In the genomic region with DNA sequence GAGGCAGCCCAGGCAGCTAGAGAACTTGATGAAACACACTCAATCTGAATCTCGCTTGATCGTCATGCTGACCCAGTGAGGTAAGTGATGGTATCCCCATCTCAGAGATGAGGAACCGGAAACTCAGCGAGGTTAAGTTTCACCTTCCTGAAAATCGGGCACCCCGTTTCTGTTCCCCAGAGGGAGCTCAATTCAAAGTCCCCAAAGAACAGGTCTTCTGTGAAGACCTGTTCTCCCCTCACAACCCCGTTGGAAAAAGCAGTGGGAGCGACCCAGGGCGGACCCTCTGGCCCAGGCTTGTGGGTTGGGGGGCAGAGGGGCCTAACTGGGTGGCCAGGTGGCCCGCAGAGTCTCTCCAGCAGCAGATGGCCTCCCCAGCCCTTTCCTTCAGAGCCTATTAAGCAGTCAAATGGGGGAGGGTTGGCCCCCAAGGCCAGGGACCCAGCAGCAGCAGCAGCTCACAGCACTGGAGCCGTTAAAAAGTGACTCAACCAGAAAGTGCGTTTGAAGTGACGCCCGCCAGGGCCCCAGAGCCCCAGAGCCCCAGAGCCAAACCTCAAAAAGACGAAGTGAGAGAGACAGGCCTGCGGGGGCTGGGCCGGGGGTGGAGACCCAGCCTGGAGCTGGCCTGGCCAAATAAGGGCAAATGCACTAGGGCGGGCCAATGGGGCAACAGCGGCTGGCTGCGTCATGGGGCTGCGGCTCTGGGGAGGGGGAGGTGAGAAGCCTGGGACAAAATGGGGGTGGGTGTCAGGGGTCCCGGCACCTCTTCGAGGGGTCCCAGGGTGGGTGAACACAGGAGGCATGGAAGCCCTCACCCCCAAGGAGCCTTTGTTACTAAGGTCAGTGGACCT, we compare ENCODE assay signal across 8 cellular contexts. TPM values are rescaled to one million over a fixed set of nuclear protein-coding genes. Genes with fewer than 3 reads are reported as not detected.
DNase-seq lines count a peak whose midpoint lies in the region; ATAC-seq, FAIRE-seq and TF ChIP-seq lines count a peak whose summit lies in the region.

No MANE protein-coding gene starts in this region.

- DNase-seq in D721Med (ENCODE audit: insufficient read length, low spot score) (peak; percentile 14), KBM-7 (peak; percentile 97), ecto neural progenitor cell (ENCODE audit: low spot score) (peak; percentile 89), mucosa of descending colon (peak; percentile 74 to 94 (median 82)), frontal cortex (ENCODE audit: low spot score in 2 of 2) (no peak)
- DNase-seq in activated CD4-positive, alpha-beta T cell treated with anti-CD3 and anti-CD28 coated beads, Interleukin-2, amount 50 U/mL, for 1 hour, result peak; percentile 89
- peak; percentile 80 for DNase-seq in stimulated activated CD8-positive, alpha-beta memory T cell treated with anti-CD3 and anti-CD28 coated beads, Interleukin-7, amount 100 ng/mL, for 24 hours (ENCODE audit: low read depth)

- no peak for TF ChIP-seq CTCF in D721Med (IDR thresholded peaks at IDR 0.05; ENCODE audit: insufficient read depth, missing control alignments)
- no peak for TF ChIP-seq CTCF in mucosa of descending colon (IDR thresholded peaks at IDR 0.05)

- H3K4me1 ChIP-seq in mucosa of descending colon (ENCODE audit: low read depth), result peaks cover 12% of the 10 kb centered on the region

- no peaks in the 10 kb centered on the region for H3K9me3 ChIP-seq in mucosa of descending colon

- no peak overlapping the region for H3K4me3 ChIP-seq in mucosa of descending colon

- intact Hi-C loops in mucosa of descending colon (cut with DNase I, micrococcal nuclease), result no loop called here

- ATAC-seq in GM21619 (IDR thresholded peaks at IDR 0.05; ENCODE audit: unreplicated experiment) (peak; percentile 47), mucosa of descending colon (peak; percentile 75)

- FAIRE-seq in D721Med (lab: Jason Lieb, UNC) (no peak), frontal cortex (lab: Jason Lieb, UNC) (no peak)

- H3K36me3 ChIP-seq in mucosa of descending colon (ENCODE audit: low read depth), result no peaks in the 10 kb centered on the region

- in situ Hi-C loops in KBM-7 (cut with MboI; ENCODE audit: low pct_unique_long_range_greater_than_20kb, low sequenced_read_pairs), result no loop called here

RNA-seq across cellular contexts. Expression of gene TSPOAP1, which starts 9.2 kb away (rescaled TPM):
- total RNA-seq in mucosa of descending colon (10 to 100 TPM in 1 of 3 donors, 1 to 10 TPM in 2; 5.3 to 27.7 (median 8.3) TPM), frontal cortex (31.0 TPM)

RNA-seq across cellular contexts. Expression of gene SUPT4H1, which starts 14.2 kb away (rescaled TPM):
- total RNA-seq in mucosa of descending colon (10 to 100 TPM; 57.9 to 79.5 (median 68.9) TPM), frontal cortex (35.1 TPM)

RNA-seq across cellular contexts. Expression of gene MPO, which starts 57.1 kb away (rescaled TPM):
- under 1 TPM in 1 of 3 donors, not detected in 2; 0.19 TPM for total RNA-seq in mucosa of descending colon
- total RNA-seq in frontal cortex, result 1.2 TPM

Comparison
In these comparisons a context has a peak if more than half of its experiments do, and no peak if none do; other contexts are left out.
1. DNase-seq: peak in D721Med (single experiment), KBM-7 (single experiment), activated CD4-positive, alpha-beta T cell treated with anti-CD3 and anti-CD28 coated beads, Interleukin-2, amount 50 U/mL, for 1 hour (single experiment), ecto neural progenitor cell (single experiment), mucosa of descending colon (3 of 3) and stimulated activated CD8-positive, alpha-beta memory T cell treated with anti-CD3 and anti-CD28 coated beads, Interleukin-7, amount 100 ng/mL, for 24 hours (single experiment); none in frontal cortex (0 of 2).